1 cellular context compared by ENCODE assay signal in genomic region chr2:11154460-11155325, GRCh38.
TF ChIP-seq lines count a peak whose summit lies in the region.

No MANE protein-coding gene starts in this region.

TF ChIP-seq in K562, 482 proteins besides CTCF, POLR2A, EP300 and RAD21 (continued from another document and continues in another):
- TF ChIP-seq MXD1 (CRISPR knock-in tag; IDR thresholded peaks at IDR 0.05; ENCODE audit: borderline replicate concordance, poor library complexity, severe bottlenecking): no peak
- TF ChIP-seq CREBBP (IDR thresholded peaks at IDR 0.05; ENCODE audit: low read depth, low read length): no peak
- TF ChIP-seq THAP7 (CRISPR knock-in tag; IDR thresholded peaks at IDR 0.05): no peak
- peak; percentile 14 for TF ChIP-seq HMGN3 (IDR thresholded peaks at IDR 0.05; ENCODE audit: borderline replicate concordance, extremely low read depth, insufficient read length, low read depth, low read length)
- no peak for TF ChIP-seq KAT7 (CRISPR knock-in tag; IDR thresholded peaks at IDR 0.05; ENCODE audit: borderline replicate concordance)
- no peak for TF ChIP-seq BCLAF1 (IDR thresholded peaks at IDR 0.05; ENCODE audit: borderline replicate concordance in 1 of 2, control insufficient read depth in 1 of 2, low read depth in 2 of 2, low read length in 1 of 2)
- TF ChIP-seq E2F4 (CRISPR knock-in tag; IDR thresholded peaks at IDR 0.05; ENCODE audit: low read depth): no peak
- no peak; the same call in 1 of the 2 replicates for TF ChIP-seq ZBTB40 (IDR thresholded peaks at IDR 0.05)
- no peak for TF ChIP-seq ZBTB40 (CRISPR knock-in tag; IDR thresholded peaks at IDR 0.05)
- no peak for TF ChIP-seq E2F5 (CRISPR knock-in tag; IDR thresholded peaks at IDR 0.05)
- no peak for TF ChIP-seq SAP30 (IDR thresholded peaks at IDR 0.05; ENCODE audit: borderline replicate concordance, insufficient read depth, low read depth, low read length, poor library complexity, severe bottlenecking)
- TF ChIP-seq E2F6 (IDR thresholded peaks at IDR 0.05; ENCODE audit: borderline replicate concordance in 1 of 2, extremely low read depth in 1 of 2, insufficient read depth in 1 of 2, insufficient read length in 1 of 2, low read depth in 1 of 2, low read length in 1 of 2, poor library complexity in 1 of 2, severe bottlenecking in 1 of 2): peak in 1 of 2 experiments; percentile 75
- TF ChIP-seq RBFOX2 (IDR thresholded peaks at IDR 0.05; ENCODE audit: low read depth, low read length): peak; percentile 77
- TF ChIP-seq NCOA6 (IDR thresholded peaks at IDR 0.05): no peak
- no peak for TF ChIP-seq FOXJ3 (CRISPR knock-in tag; IDR thresholded peaks at IDR 0.05)
- TF ChIP-seq SREBF2 (CRISPR knock-in tag; IDR thresholded peaks at IDR 0.05): 0 out of 2 replicates have a peak, but pooled peaks have one; percentile 60
- no peak for TF ChIP-seq RNF2 (IDR thresholded peaks at IDR 0.05)
- peak; percentile 61; the same call in 1 of the 2 replicates for TF ChIP-seq ELF2 (CRISPR knock-in tag; IDR thresholded peaks at IDR 0.05)
- TF ChIP-seq ZNF639 (CRISPR knock-in tag; conservative IDR thresholded peaks at IDR 0.05 in 1 of 2, IDR thresholded peaks at IDR 0.05 in 1 of 2): peak in 1 of 2 experiments; percentile 39; a peak in 1 of 4 replicates
- 0 out of 4 replicates have a peak, but pooled peaks of 1 of the 2 experiments have one; percentile 16 for TF ChIP-seq MNT (conservative IDR thresholded peaks at IDR 0.05)
- TF ChIP-seq ZNF24 (IDR thresholded peaks at IDR 0.05): no peak
- no peak for TF ChIP-seq RFX7 (CRISPR knock-in tag; IDR thresholded peaks at IDR 0.05)
- TF ChIP-seq HDAC2 (IDR thresholded peaks at IDR 0.05): no peak
- TF ChIP-seq SNIP1 (IDR thresholded peaks at IDR 0.05; ENCODE audit: low read depth): no peak
- 0 out of 2 replicates have a peak, but pooled peaks have one; percentile 65 for TF ChIP-seq GTF2E2 (tag; IDR thresholded peaks at IDR 0.05)
- no peak for TF ChIP-seq ZNF512 (tag; IDR thresholded peaks at IDR 0.05)
- TF ChIP-seq TAF7 (tag; IDR thresholded peaks at IDR 0.05): peak; percentile 46
